ENCODE assay signal across 3 cellular contexts in the genomic region with DNA sequence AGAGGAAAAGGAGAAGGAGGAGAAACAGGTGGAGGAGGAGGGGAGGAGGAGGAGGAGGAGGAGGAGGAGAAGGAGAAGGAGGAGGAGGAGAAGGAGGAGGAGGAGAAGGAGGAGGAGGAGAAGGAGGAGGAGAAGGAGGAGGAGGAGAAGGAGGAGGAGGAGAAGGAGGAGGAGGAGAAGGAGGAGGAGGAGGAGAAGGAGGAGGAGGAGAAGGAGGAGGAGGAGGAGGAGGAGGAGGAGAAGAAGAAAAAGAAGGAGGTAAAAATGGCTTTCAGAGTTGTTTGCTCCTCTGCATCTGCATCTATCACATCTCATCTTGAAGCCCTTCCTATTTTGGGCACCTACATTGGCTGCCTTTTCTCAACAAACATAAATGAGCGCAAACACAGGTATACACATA. TPM values are rescaled to one million over a fixed set of nuclear protein-coding genes. Genes with fewer than 3 reads are reported as not detected.
"Had no signal": no experiment of that assay in that cellular context is flagged by ENCODE, and none has a peak within 500 bp of the region (broad histone marks: within the 10 kb centered on the region; RNA-seq: fewer than 3 reads in every experiment).

No MANE protein-coding gene starts in this region.

RNA-seq across cellular contexts. Expression of a gene that starts 35.0 kb away (rescaled TPM):
- total RNA-seq: LHCN-M2, Right ventricle myocardium superior, SJSA1 had no signal
